In the genomic region with DNA sequence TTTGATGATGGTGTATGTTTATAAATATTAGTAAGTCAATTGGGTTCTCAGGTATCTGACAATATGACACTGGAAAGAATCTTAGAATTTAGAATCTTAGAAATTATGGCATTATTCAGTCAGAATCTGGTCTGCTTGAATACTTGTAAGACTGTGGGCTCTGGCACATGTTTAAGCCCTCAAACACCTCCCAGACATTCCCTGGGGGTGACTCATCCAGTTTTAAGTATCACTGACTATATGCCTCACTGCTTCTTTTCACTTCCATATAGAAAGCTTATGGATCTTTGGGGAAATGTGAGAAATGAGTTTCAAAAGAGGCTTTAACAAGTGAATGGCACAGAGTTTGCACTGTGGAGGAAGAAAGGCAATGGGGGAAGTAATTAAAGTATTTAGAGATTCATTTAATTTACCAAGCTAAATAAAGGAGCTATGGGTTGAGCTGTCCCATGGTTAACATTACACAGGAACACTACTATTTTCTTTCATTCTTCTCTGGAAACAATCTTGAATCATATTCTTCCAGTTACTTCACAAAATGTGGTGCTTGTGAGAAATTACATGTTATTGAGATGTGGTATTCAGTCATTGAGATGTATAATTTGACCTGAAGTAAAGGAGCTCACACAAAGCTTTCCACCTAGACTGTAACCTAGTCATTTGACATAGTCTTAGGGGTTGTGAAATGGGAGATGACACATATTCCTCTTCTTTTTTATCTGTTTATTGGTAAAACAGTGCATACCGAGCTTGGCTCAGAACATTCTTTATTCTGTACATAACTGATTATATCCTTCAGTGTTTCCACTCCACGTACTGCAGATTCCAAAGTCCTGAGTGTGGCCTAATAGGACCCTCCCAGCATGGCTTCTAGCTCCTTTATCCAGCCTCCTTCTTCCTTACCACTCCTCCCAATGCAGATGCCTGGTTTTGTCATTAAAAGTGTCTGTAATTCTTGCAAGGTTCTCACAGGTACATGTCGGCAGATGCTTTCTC, we compare ENCODE assay signal across 10 cellular contexts.
DNase-seq lines count a peak whose midpoint lies in the region; ATAC-seq and TF ChIP-seq lines count a peak whose summit lies in the region.
"Had no signal": no experiment of that assay in that cellular context is flagged by ENCODE, and none has a peak within 500 bp of the region (broad histone marks: within the 10 kb centered on the region; RNA-seq: fewer than 3 reads in every experiment).

No MANE protein-coding gene starts in this region.

- no peaks in the 10 kb centered on the region for H4K20me1 ChIP-seq in HCT116 (ENCODE audit: insufficient read depth)

- H3K9me3 ChIP-seq in HCT116 (ENCODE audit: control insufficient read depth in 1 of 2, insufficient read depth in 1 of 2, low read depth in 1 of 2, low read length in 2 of 2) (no peaks in the 10 kb centered on the region; a peak in 1 of 4 replicates), colonic mucosa (no peaks in the 10 kb centered on the region)
- H3K9me3 ChIP-seq: sigmoid colon had no signal

- no peak for TF ChIP-seq RAD21 in HCT116 (IDR thresholded peaks at IDR 0.05; ENCODE audit: low read depth)

- peak overlapping the region; percentile 71 for H2AFZ ChIP-seq in HCT116 (ENCODE audit: low read depth, low read length, poor library complexity, severe bottlenecking)

- POLR2A ChIA-PET in HCT116 (lab: Charles Lee) = no interaction called here

- H3K79me2 ChIP-seq in HCT116 (ENCODE audit: insufficient read depth, low read length) = no peaks in the 10 kb centered on the region

- H3K9me2 ChIP-seq in HCT116 (ENCODE audit: insufficient read depth) = no peaks in the 10 kb centered on the region

- CTCF ChIA-PET in HCT116 (lab: Charles Lee) = interaction anchor here (1.2 kb wide), 1 partner anchor 213 kb away, joined by 3 read pairs; no protein-coding TSS in a partner anchor

- H3K36me3 ChIP-seq in HCT116 (ENCODE audit: control insufficient read depth in 1 of 2, insufficient read depth in 2 of 2, low read length in 2 of 2) (peaks cover 0 to 3% of the 10 kb centered on the region in 2 experiments; a peak in 1 of 4 replicates), colonic mucosa (no peaks in the 10 kb centered on the region)
- H3K36me3 ChIP-seq: sigmoid colon had no signal

- H3K4me3 ChIP-seq in HCT116 (replicated peaks in 1 of 2; ENCODE audit: low read depth in 1 of 2, low read length in 2 of 2) (no peak overlapping the region), colonic mucosa (no peak overlapping the region)
- H3K4me3 ChIP-seq: sigmoid colon had no signal

- TF ChIP-seq POLR2A in HCT116 (IDR thresholded peaks at IDR 0.05; ENCODE audit: borderline replicate concordance, extremely low read depth, insufficient read depth, insufficient read length) = no peak

- H3K27me3 ChIP-seq in HCT116 (ENCODE audit: insufficient read depth, low read length) (no peaks in the 10 kb centered on the region), colonic mucosa (no peaks in the 10 kb centered on the region)
- H3K27me3 ChIP-seq: sigmoid colon had no signal

- peaks cover 11 to 25% of the 10 kb centered on the region in 2 experiments for H3K4me1 ChIP-seq in HCT116 (ENCODE audit: control insufficient read depth in 1 of 2, insufficient read depth in 2 of 2, low read length in 2 of 2)
- no peaks in the 10 kb centered on the region for H3K4me1 ChIP-seq in colonic mucosa
- H3K4me1 ChIP-seq: sigmoid colon had no signal

- peak overlapping the region; percentile 21; the same call in 1 of the 2 replicates for H3K27ac ChIP-seq in HCT116 (ENCODE audit: low read depth, low read length)
- H3K27ac ChIP-seq in colonic mucosa = no peak overlapping the region
- H3K27ac ChIP-seq: sigmoid colon had no signal

- H3K9ac ChIP-seq in HCT116 (ENCODE audit: low read length) = peak overlapping the region; percentile 8; the same call in 1 of the 2 replicates
- no peak overlapping the region for H3K9ac ChIP-seq in colonic mucosa (ENCODE audit: low read depth in 2 of 2, low read length in 2 of 2)

- RAD21 ChIA-PET in HCT116 (lab: Charles Lee; ENCODE audit: low non-redundant PET in 1 of 2, low total read pairs in 2 of 2, uncharacterized antibody in 2 of 2, unreplicated experiment in 2 of 2) = no interaction called here

- no peak for TF ChIP-seq CTCF in HCT116 (IDR thresholded peaks at IDR 0.05 in 2 of 3, conservative IDR thresholded peaks at IDR 0.05 in 1 of 3; ENCODE audit: borderline replicate concordance in 1 of 3, insufficient read depth in 1 of 3, low read depth in 2 of 3, low read length in 2 of 3)
- TF ChIP-seq CTCF in colonic mucosa (IDR thresholded peaks at IDR 0.05) = no peak

- BruUV-seq in HCT116 (replicated peaks; lab: Mats Ljungman, UMichigan) = no TSS peak

- peak; percentile 92 for ATAC-seq in HCT116
- ATAC-seq: stimulated activated effector memory CD8-positive, alpha-beta T cell treated with anti-CD3 and anti-CD28 coated beads, Interleukin-12 subunit alpha, Interleukin-12 subunit beta, amount 100 ng/mL, for 72 hours had no signal

- DNase-seq in HCT116 (ENCODE audit: low read depth, low spot score) = peak; percentile 55
- DNase-seq in SW 1271 (lab: John Stamatoyannopoulos, UW) = peak; percentile 15 to 73
- peak; percentile 90 for DNase-seq in glomerular visceral epithelial cell (ENCODE audit: extremely low spot score)
- DNase-seq in stromal cell of bone marrow (ENCODE audit: low read depth) = peak; percentile 59
- DNase-seq in putamen (ENCODE audit: low spot score) = no peak
- no peak for DNase-seq in activated T-cell treated with anti-CD3 and anti-CD28 coated beads for 4 hours
- no peak for DNase-seq in colonic mucosa
- no peak for DNase-seq in NCI-H2081 treated with DMSO at 0.1 percent for 48 hours (lab: John Stamatoyannopoulos, UW)
- DNase-seq: sigmoid colon had no signal

- intact Hi-C loops in HCT116 (cut with micrococcal nuclease) = no loop called here
- intact Hi-C loops in colonic mucosa (cut with DNase I) = no loop called here

- peak overlapping the region; percentile 53 for H3K4me2 ChIP-seq in HCT116 (ENCODE audit: low read length)

TF ChIP-seq in HCT116, 20 proteins besides CTCF, POLR2A, EP300 and RAD21:
- TF ChIP-seq, protein P1, sequence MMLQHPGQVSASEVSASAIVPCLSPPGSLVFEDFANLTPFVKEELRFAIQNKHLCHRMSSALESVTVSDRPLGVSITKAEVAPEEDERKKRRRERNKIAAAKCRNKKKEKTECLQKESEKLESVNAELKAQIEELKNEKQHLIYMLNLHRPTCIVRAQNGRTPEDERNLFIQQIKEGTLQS (IDR thresholded peaks at IDR 0.05) = no peak
- TF ChIP-seq CEBPB (IDR thresholded peaks at IDR 0.05; ENCODE audit: low read depth) (no peak), JUND (IDR thresholded peaks at IDR 0.05) (peak; percentile 72), EZH2phosphoT487 (IDR thresholded peaks at IDR 0.05; ENCODE audit: borderline replicate concordance) (no peak), ELF1 (IDR thresholded peaks at IDR 0.05; ENCODE audit: borderline replicate concordance, low read depth) (no peak), CBX3 (IDR thresholded peaks at IDR 0.05; ENCODE audit: low read depth) (peak; percentile 49; the same call in 1 of the 2 replicates), YY1 (IDR thresholded peaks at IDR 0.05; ENCODE audit: extremely low read depth, insufficient replicate concordance, low read depth, low read length) (no peak), EGR1 (IDR thresholded peaks at IDR 0.05; ENCODE audit: low read depth) (no peak), SRF (IDR thresholded peaks at IDR 0.05; ENCODE audit: low read depth) (no peak), FOSL1 (IDR thresholded peaks at IDR 0.05; ENCODE audit: low read depth) (peak; percentile 59), SIN3A (IDR thresholded peaks at IDR 0.05; ENCODE audit: low read depth) (no peak), POLR2AphosphoS5 (IDR thresholded peaks at IDR 0.05; ENCODE audit: low read depth, low read length) (no peak)
- TF ChIP-seq, protein P2, sequence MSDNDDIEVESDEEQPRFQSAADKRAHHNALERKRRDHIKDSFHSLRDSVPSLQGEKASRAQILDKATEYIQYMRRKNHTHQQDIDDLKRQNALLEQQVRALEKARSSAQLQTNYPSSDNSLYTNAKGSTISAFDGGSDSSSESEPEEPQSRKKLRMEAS (IDR thresholded peaks at IDR 0.05) = peak; percentile 56; the same call in 1 of the 2 replicates

Comparison
In these comparisons a context has a peak if more than half of its experiments do, and no peak if none do; other contexts are left out.
1. DNase-seq: peak in HCT116 (single experiment), SW 1271 (2 of 2), glomerular visceral epithelial cell (single experiment) and stromal cell of bone marrow (single experiment); none in putamen (single experiment), activated T-cell treated with anti-CD3 and anti-CD28 coated beads for 4 hours (single experiment), colonic mucosa (single experiment) and NCI-H2081 treated with DMSO at 0.1 percent for 48 hours (single experiment).